ENCODE assay signal across 14 cellular contexts in the genomic region with DNA sequence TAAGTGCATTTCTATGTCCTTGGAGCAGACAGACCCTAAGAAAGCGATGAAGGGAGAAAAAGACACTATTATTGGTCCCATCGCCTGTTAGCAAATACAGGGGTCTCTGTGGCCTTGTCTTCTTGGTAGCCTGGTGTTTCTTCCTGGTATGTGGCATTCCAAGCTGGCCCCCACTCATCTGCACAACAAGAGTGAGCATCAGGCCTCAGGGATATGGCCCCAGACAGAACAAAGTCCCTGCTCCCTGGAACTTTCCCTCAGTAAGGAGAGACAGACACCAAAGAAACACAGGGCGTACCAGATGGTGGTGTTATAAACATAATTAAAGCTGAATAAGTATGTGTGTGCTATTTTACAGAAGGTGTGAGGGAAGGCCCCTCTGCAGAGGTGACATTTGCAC. TPM values are rescaled to one million over a fixed set of nuclear protein-coding genes. Genes with fewer than 3 reads are reported as not detected.
DNase-seq lines count a peak whose midpoint lies in the region; ATAC-seq and TF ChIP-seq lines count a peak whose summit lies in the region.
"Had no signal": no experiment of that assay in that cellular context is flagged by ENCODE, and none has a peak within 500 bp of the region (broad histone marks: within the 10 kb centered on the region; RNA-seq: fewer than 3 reads in every experiment).

No MANE protein-coding gene starts in this region.

- no peak overlapping the region for H2BK5ac ChIP-seq in neuronal stem cell (ENCODE audit: low read length)

- no peak overlapping the region for H4K8ac ChIP-seq in neuronal stem cell (ENCODE audit: low read depth, low read length)

- peaks cover 33% of the 10 kb centered on the region for H3K4me1 Mint-ChIP-seq in WTC11
- H3K4me1 Mint-ChIP-seq: CD4-positive, CD25-positive, alpha-beta regulatory T cell had no signal

- ATAC-seq in WTC11 (peak; percentile 66), GM18517 (IDR thresholded peaks at IDR 0.05; ENCODE audit: unreplicated experiment) (no peak), HG03280 (IDR thresholded peaks at IDR 0.05; ENCODE audit: unreplicated experiment) (no peak)

- no peak overlapping the region for H3K4ac ChIP-seq in neuronal stem cell (ENCODE audit: low read length)

- H3K36me3 ChIP-seq in HUES48 (ENCODE audit: control insufficient read depth, insufficient read depth, low read length) (no peaks in the 10 kb centered on the region), neuronal stem cell (replicated peaks in 1 of 2; ENCODE audit: control insufficient read depth in 2 of 2, insufficient read depth in 2 of 2, low read length in 2 of 2) (no peaks in the 10 kb centered on the region)

- H3K27ac Mint-ChIP-seq in WTC11 = peak overlapping the region; percentile 64; the same call in 1 of the 2 replicates
- H3K27ac Mint-ChIP-seq: CD4-positive, CD25-positive, alpha-beta regulatory T cell; T-helper 1 cell treated with Interleukin-12 subunit alpha and Interleukin-12 subunit beta and Interleukin-4 antibody, amounts not matched to agents 30 μg/mL and 1 μg/mL, for 36 hours had no signal

- H3K4me3 Mint-ChIP-seq in WTC11 = no peak overlapping the region
- H3K4me3 Mint-ChIP-seq: CD4-positive, CD25-positive, alpha-beta regulatory T cell; T-helper 1 cell treated with Interleukin-12 subunit alpha and Interleukin-12 subunit beta and Interleukin-4 antibody, amounts not matched to agents 30 μg/mL and 1 μg/mL, for 36 hours had no signal

- no peak overlapping the region for H2AK5ac ChIP-seq in neuronal stem cell (ENCODE audit: low read depth, low read length)

- H2BK15ac ChIP-seq in neuronal stem cell (ENCODE audit: low read length) = no peak overlapping the region

- H3K9me3 ChIP-seq in HUES48 (ENCODE audit: control insufficient read depth, insufficient read depth, low read length) (no peaks in the 10 kb centered on the region), neuronal stem cell (replicated peaks in 1 of 2; ENCODE audit: control insufficient read depth in 2 of 2, insufficient read depth in 1 of 2, low read depth in 1 of 2, low read length in 2 of 2) (no peaks in the 10 kb centered on the region)

- POLR2A ChIA-PET in WTC11 (lab: Charles Lee) = no interaction called here

- no peaks in the 10 kb centered on the region for H3K36me3 Mint-ChIP-seq in WTC11
- H3K36me3 Mint-ChIP-seq: CD4-positive, CD25-positive, alpha-beta regulatory T cell had no signal

- H3K27ac ChIP-seq in HUES48 (ENCODE audit: low read depth, low read length) = peak overlapping the region; percentile 59
- H3K27ac ChIP-seq in neuronal stem cell (replicated peaks; ENCODE audit: low read length) = no peak overlapping the region

- H3K4me3 ChIP-seq in HUES48 (ENCODE audit: low read depth, low read length) (no peak overlapping the region), neuronal stem cell (ENCODE audit: low read length in 2 of 2) (no peak overlapping the region)

- no CpG with 5 or more reads among the region's 3 CpGs for WGBS in neuronal stem cell (ENCODE audit: extremely low coverage in 2 of 2, insufficient read length in 2 of 2, insufficient replicate concordance in 1 of 2), 2 donors

- H3K4me1 ChIP-seq in HUES48 (ENCODE audit: control insufficient read depth, insufficient read depth, low read length) (peaks cover 10% of the 10 kb centered on the region; the same call in 1 of the 2 replicates), neuronal stem cell (ENCODE audit: control insufficient read depth in 2 of 2, insufficient read depth in 1 of 2, low read depth in 1 of 2, low read length in 2 of 2) (peaks cover 8 to 25% of the 10 kb centered on the region in 2 donors)

- no peak overlapping the region for H3K9ac ChIP-seq in HUES48 (ENCODE audit: low read depth, low read length)
- no peak overlapping the region for H3K9ac ChIP-seq in neuronal stem cell (ENCODE audit: low read depth, low read length, poor library complexity)

- no peak for TF ChIP-seq CTCF in WTC11 (IDR thresholded peaks at IDR 0.05)

- peak overlapping the region; percentile 83 for H2AFZ ChIP-seq in neuronal stem cell (ENCODE audit: low read length)

- DNase-seq in ELF-1 (ENCODE audit: low read depth, low spot score) (peak; percentile 26), WTC11 (ENCODE audit: low spot score) (no peak), neuronal stem cell (ENCODE audit: low spot score) (no peak), T-helper 1 cell (no peak)
- DNase-seq: CD4-positive, CD25-positive, alpha-beta regulatory T cell; KG1; NCI-H1105 treated with DMSO at 0.1 percent for 48 hours; NCI-H2081; NCI-H446; NCI-H526 treated with DMSO at 0.1 percent for 48 hours had no signal

- no peaks in the 10 kb centered on the region for H3K79me1 ChIP-seq in neuronal stem cell (ENCODE audit: low read depth, low read length)

- H3K4me2 ChIP-seq in neuronal stem cell (ENCODE audit: insufficient read depth, low read length, poor library complexity, severe bottlenecking) = no peak overlapping the region

- no peaks in the 10 kb centered on the region for H3K27me3 Mint-ChIP-seq in WTC11 (ENCODE audit: low read depth)

- no peak overlapping the region for H2BK120ac ChIP-seq in neuronal stem cell (ENCODE audit: low read depth, low read length)

- H3K27me3 ChIP-seq in HUES48 (ENCODE audit: control insufficient read depth, insufficient read depth, low read length) (no peaks in the 10 kb centered on the region), neuronal stem cell (ENCODE audit: control insufficient read depth in 3 of 3, insufficient read depth in 3 of 3, low read depth in 1 of 3, low read length in 3 of 3) (no peaks in the 10 kb centered on the region)

- no peak overlapping the region for H2BK12ac ChIP-seq in neuronal stem cell (ENCODE audit: low read length)

- CTCF ChIA-PET in WTC11 (lab: Charles Lee) = interaction anchor here (0.6 kb wide), 1 partner anchor 171 kb away, joined by 4 read pairs; no protein-coding TSS in a partner anchor

- peaks cover 8% of the 10 kb centered on the region for H3K9me3 Mint-ChIP-seq in WTC11
- H3K9me3 Mint-ChIP-seq: T-helper 1 cell treated with Interleukin-12 subunit alpha and Interleukin-12 subunit beta and Interleukin-4 antibody, amounts not matched to agents 30 μg/mL and 1 μg/mL, for 36 hours had no signal

- no peak overlapping the region for H4K91ac ChIP-seq in neuronal stem cell (ENCODE audit: low read depth, low read length, poor library complexity)

- H3K23ac ChIP-seq in neuronal stem cell (ENCODE audit: low read depth, low read length, poor library complexity) = no peak overlapping the region

- H3K14ac ChIP-seq in neuronal stem cell (ENCODE audit: low read length) = no peak overlapping the region

- no peak overlapping the region for H3K18ac ChIP-seq in neuronal stem cell (ENCODE audit: low read length)

TF ChIP-seq in WTC11, 78 proteins besides CTCF, POLR2A, EP300 and RAD21 (continues in another document):
- TF ChIP-seq TP53 (CRISPR knock-in tag; IDR thresholded peaks at IDR 0.05) = no peak
- no peak for TF ChIP-seq ZNF219 (CRISPR knock-in tag; IDR thresholded peaks at IDR 0.05; ENCODE audit: borderline replicate concordance)
- no peak for TF ChIP-seq ZBTB21 (CRISPR knock-in tag; IDR thresholded peaks at IDR 0.05; ENCODE audit: borderline replicate concordance)
- TF ChIP-seq IRF2 (CRISPR knock-in tag; IDR thresholded peaks at IDR 0.05; ENCODE audit: borderline replicate concordance, low read depth) = no peak
- TF ChIP-seq E2F4 (CRISPR knock-in tag; IDR thresholded peaks at IDR 0.05; ENCODE audit: borderline replicate concordance, low read depth) = no peak
- TF ChIP-seq, protein P1, sequence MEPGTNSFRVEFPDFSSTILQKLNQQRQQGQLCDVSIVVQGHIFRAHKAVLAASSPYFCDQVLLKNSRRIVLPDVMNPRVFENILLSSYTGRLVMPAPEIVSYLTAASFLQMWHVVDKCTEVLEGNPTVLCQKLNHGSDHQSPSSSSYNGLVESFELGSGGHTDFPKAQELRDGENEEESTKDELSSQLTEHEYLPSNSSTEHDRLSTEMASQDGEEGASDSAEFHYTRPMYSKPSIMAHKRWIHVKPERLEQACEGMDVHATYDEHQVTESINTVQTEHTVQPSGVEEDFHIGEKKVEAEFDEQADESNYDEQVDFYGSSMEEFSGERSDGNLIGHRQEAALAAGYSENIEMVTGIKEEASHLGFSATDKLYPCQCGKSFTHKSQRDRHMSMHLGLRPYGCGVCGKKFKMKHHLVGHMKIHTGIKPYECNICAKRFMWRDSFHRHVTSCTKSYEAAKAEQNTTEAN (CRISPR knock-in tag; IDR thresholded peaks at IDR 0.05) = no peak
- no peak for TF ChIP-seq CREB1 (CRISPR knock-in tag; IDR thresholded peaks at IDR 0.05)
- no peak for TF ChIP-seq FOXJ3 (CRISPR knock-in tag; IDR thresholded peaks at IDR 0.05; ENCODE audit: borderline replicate concordance)

RNA-seq across cellular contexts. Expression of gene KPNA3, which starts 48.2 kb away (rescaled TPM):
- total RNA-seq in WTC11 (2021) = 44.2 to 47.6 TPM (median 44.4 TPM) in 3 replicates
- 51.6 TPM for polyA plus RNA-seq in neuronal stem cell (2013, experiment 1 of 2)
- 58.7 TPM for polyA plus RNA-seq in neuronal stem cell (2013, experiment 2 of 2)
